ENCODE assay signal across 3 cellular contexts in the genomic region with DNA sequence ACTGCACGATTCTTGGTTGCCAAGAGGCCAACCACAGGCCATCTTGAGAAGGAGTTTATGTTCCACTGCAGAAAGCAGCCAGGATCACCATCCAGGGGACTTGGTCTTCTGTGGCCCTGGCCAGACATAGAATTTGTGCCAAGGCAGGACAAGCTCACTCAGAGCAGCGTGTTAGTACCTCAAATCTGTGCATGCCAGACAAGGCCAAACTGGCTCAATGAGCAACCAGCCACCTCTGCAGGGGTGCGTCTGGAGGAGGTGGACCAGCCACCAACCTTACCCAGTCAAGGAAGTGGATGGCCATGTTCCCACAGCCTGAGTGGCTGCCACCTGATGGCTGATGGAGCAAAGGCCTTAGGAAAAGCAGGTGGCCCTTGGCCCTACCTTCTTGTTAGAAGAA. TPM values are rescaled to one million over a fixed set of nuclear protein-coding genes. Genes with fewer than 3 reads are reported as not detected.
"Had no signal": no experiment of that assay in that cellular context is flagged by ENCODE, and none has a peak within 500 bp of the region (broad histone marks: within the 10 kb centered on the region; RNA-seq: fewer than 3 reads in every experiment).

No MANE protein-coding gene starts in this region.

RNA-seq across cellular contexts. Expression of gene POTEM, which starts 48.0 kb away (rescaled TPM):
- total RNA-seq: LHCN-M2, M059J, MCF 10A had no signal
